In the genomic region with DNA sequence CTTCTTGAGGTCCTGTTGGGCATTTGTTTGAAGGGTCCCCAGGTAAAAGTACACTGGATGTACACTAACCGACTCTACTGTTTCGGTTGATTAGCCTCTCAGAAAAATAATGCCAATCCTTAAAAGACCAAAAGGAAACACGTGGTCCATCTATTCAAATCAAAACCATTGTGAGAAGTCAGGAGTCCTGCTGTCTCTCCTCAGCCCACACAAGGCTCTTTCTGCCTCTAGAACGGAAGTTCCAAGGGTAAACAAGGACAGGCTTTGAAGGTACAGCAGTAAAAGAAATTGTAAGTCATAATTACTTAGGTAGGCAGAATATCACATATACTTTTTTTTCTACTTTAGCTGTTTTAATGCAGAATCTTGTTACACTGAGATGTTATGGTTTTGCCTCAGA, we compare ENCODE assay signal across 11 cellular contexts.
A peak's percentile ranks its signal among the peaks of the same experiment; 100 is the strongest.
DNase-seq lines count a peak whose midpoint lies in the region; ATAC-seq and TF ChIP-seq lines count a peak whose summit lies in the region.
"Had no signal": no experiment of that assay in that cellular context is flagged by ENCODE, and none has a peak within 500 bp of the region (broad histone marks: within the 10 kb centered on the region; RNA-seq: fewer than 3 reads in every experiment).

No MANE protein-coding gene starts in this region.

- H3K27me3 Mint-ChIP-seq in memory B cell (peaks cover 5% of the 10 kb centered on the region), endothelial cell (ENCODE audit: unreplicated experiment) (no peaks in the 10 kb centered on the region)

- no peak for TF ChIP-seq CTCF in endothelial cell (IDR thresholded peaks at IDR 0.05; ENCODE audit: unreplicated experiment)

- H3K36me3 Mint-ChIP-seq in memory B cell (no peaks in the 10 kb centered on the region), endothelial cell (ENCODE audit: low read depth, unreplicated experiment) (no peaks in the 10 kb centered on the region)

- H3K27ac Mint-ChIP-seq in memory B cell (no peak overlapping the region), endothelial cell (ENCODE audit: unreplicated experiment) (no peak overlapping the region)
- H3K27ac Mint-ChIP-seq: activated T-cell treated with anti-CD3 and anti-CD28 coated beads, Interleukin-2, amount 50 U/mL, for 24 hours had no signal

- DNase-seq in memory B cell (ENCODE audit: low spot score in 2 of 2) (no peak), endothelial cell (ENCODE audit: low spot score) (no peak), ecto neural progenitor cell (ENCODE audit: low spot score) (no peak), LoVo (ENCODE audit: low spot score) (no peak)
- DNase-seq in effector CD4-positive, alpha-beta T cell: no peak
- DNase-seq: activated T-cell treated with anti-CD3 and anti-CD28 coated beads, Interleukin-2, amount 50 U/mL, for 24 hours; Caco-2; NCI-H1694 treated with DMSO at 0.1 percent for 48 hours had no signal

- ATAC-seq in GM18858 (IDR thresholded peaks at IDR 0.05; ENCODE audit: unreplicated experiment) (peak; percentile 91), GM21515 (IDR thresholded peaks at IDR 0.05; ENCODE audit: unreplicated experiment) (peak; percentile 73), HG03139 (IDR thresholded peaks at IDR 0.05; ENCODE audit: unreplicated experiment) (peak; percentile 79), memory B cell (ENCODE audit: low read depth) (peak; percentile 43)

- no peak overlapping the region for H3K4me3 Mint-ChIP-seq in memory B cell
- no peak overlapping the region for H3K4me3 Mint-ChIP-seq in endothelial cell (ENCODE audit: unreplicated experiment)
- H3K4me3 Mint-ChIP-seq: activated T-cell treated with anti-CD3 and anti-CD28 coated beads, Interleukin-2, amount 50 U/mL, for 24 hours had no signal

- H3K9me3 Mint-ChIP-seq in memory B cell (no peaks in the 10 kb centered on the region), endothelial cell (ENCODE audit: unreplicated experiment) (no peaks in the 10 kb centered on the region)
- H3K9me3 Mint-ChIP-seq: activated T-cell treated with anti-CD3 and anti-CD28 coated beads, Interleukin-2, amount 50 U/mL, for 24 hours had no signal

- H3K4me1 Mint-ChIP-seq in memory B cell (peaks cover 11% of the 10 kb centered on the region), endothelial cell (ENCODE audit: unreplicated experiment) (peaks cover 15% of the 10 kb centered on the region)
